Comparison of ENCODE assay signal across 8 cellular contexts in genomic region chr5:163458778-163459405, GRCh38. TPM values are rescaled to one million over a fixed set of nuclear protein-coding genes. Genes with fewer than 3 reads are reported as not detected.
A peak's percentile ranks its signal among the peaks of the same experiment; 100 is the strongest.
DNase-seq lines count a peak whose midpoint lies in the region; ATAC-seq and TF ChIP-seq lines count a peak whose summit lies in the region.

No MANE protein-coding gene starts in this region.

- no peaks in the 10 kb centered on the region for H3K9me3 Mint-ChIP-seq in WTC11

- H3K4me3 ChIP-seq in SK-N-SH (ENCODE audit: low read depth in 2 of 2, low read length in 1 of 2) (peak overlapping the region; percentile 70 to 90), iPS DF 6.9 (ENCODE audit: low read length) (peak overlapping the region; percentile 84; the same call in 1 of the 2 replicates), subcutaneous abdominal adipose tissue (ENCODE audit: low read depth in 1 of 5, low read length in 5 of 5) (peak overlapping the region; percentile 76 to 92 (median 88))

- H3F3A ChIP-seq in SK-N-SH (replicated peaks; ENCODE audit: insufficient read depth) = peaks cover 43% of the 10 kb centered on the region

- POLR2A ChIA-PET in SK-N-SH (lab: Yijun Ruan, JAX) = interaction anchor here (1.6 to 2.7 kb wide), 3 partner anchors 19 to 44 kb away, joined by 4 to 25 read pairs (median 5); partner anchors contain the start of gene CCNG1
- POLR2A ChIA-PET in WTC11 (lab: Charles Lee) = interaction anchor here (0.6 to 5.0 kb wide), 3 partner anchors 21 to 45 kb away, joined by 6 to 77 read pairs (median 61); partner anchors contain the start of genes CCNG1 and MAT2B

- ATAC-seq in SK-N-SH treated with all-trans-retinoic acid at 6 μM for 48 hours (no peak), WTC11 (no peak), HG03280 (IDR thresholded peaks at IDR 0.05; ENCODE audit: unreplicated experiment) (no peak)

- H2AFZ ChIP-seq in SK-N-SH (ENCODE audit: low read depth) = peak overlapping the region; percentile 10

- peaks cover 11 to 18% of the 10 kb centered on the region in 2 experiments for H3K36me3 ChIP-seq in SK-N-SH (replicated peaks in 1 of 2; ENCODE audit: control insufficient read depth in 1 of 2, insufficient read depth in 2 of 2, low read length in 1 of 2)
- no peaks in the 10 kb centered on the region for H3K36me3 ChIP-seq in iPS DF 6.9 (ENCODE audit: control insufficient read depth, insufficient read depth, low read length)
- H3K36me3 ChIP-seq in subcutaneous abdominal adipose tissue (ENCODE audit: control insufficient read depth in 5 of 5, insufficient read depth in 5 of 5, low read length in 5 of 5) = peaks cover 0 to 7% (median 7%) of the 10 kb centered on the region in 5 donors

- no peak for TF ChIP-seq RAD21 in SK-N-SH (IDR thresholded peaks at IDR 0.05; ENCODE audit: low read length)

- peaks cover 53% of the 10 kb centered on the region for H3K79me2 ChIP-seq in SK-N-SH (ENCODE audit: insufficient read depth)

- H3K9me2 ChIP-seq in SK-N-SH = no peaks in the 10 kb centered on the region

- H3K36me3 Mint-ChIP-seq in WTC11 = peaks cover 32% of the 10 kb centered on the region

- peak overlapping the region; percentile 97 for H3K4me3 Mint-ChIP-seq in WTC11

- H3K4me1 Mint-ChIP-seq in WTC11 = peaks cover 30% of the 10 kb centered on the region

- H3K27ac ChIP-seq in SK-N-SH (ENCODE audit: low read depth in 2 of 2, low read length in 1 of 2) (peak overlapping the region; percentile 98 to 99; a peak in 3 of 4 replicates), iPS DF 6.9 (ENCODE audit: low read length) (no peak overlapping the region), subcutaneous abdominal adipose tissue (ENCODE audit: low read depth, low read length) (peak overlapping the region; percentile 92)

- TF ChIP-seq CTCF in SK-N-SH (IDR thresholded peaks at IDR 0.05) (no peak), WTC11 (IDR thresholded peaks at IDR 0.05) (no peak)

- H3K27me3 ChIP-seq in SK-N-SH (ENCODE audit: insufficient read depth) (no peaks in the 10 kb centered on the region), iPS DF 6.9 (ENCODE audit: control insufficient read depth, insufficient read depth, low read length) (no peaks in the 10 kb centered on the region), subcutaneous abdominal adipose tissue (ENCODE audit: control insufficient read depth in 5 of 5, insufficient read depth in 4 of 5, low read length in 5 of 5) (peaks cover 0 to 3% (median 0%) of the 10 kb centered on the region in 5 donors)

- H3K9me3 ChIP-seq in SK-N-SH (no peaks in the 10 kb centered on the region), iPS DF 6.9 (ENCODE audit: control insufficient read depth, insufficient read depth, low read length) (no peaks in the 10 kb centered on the region), subcutaneous abdominal adipose tissue (ENCODE audit: control insufficient read depth in 5 of 5, low read length in 5 of 5) (no peaks in the 10 kb centered on the region)

- 39% methylated on average over 6 of the region's 6 CpGs for WGBS in SK-N-SH (ENCODE audit: low lambda C conversion rate)
- no CpG with 5 or more reads among the region's 6 CpGs for WGBS in iPS DF 6.9 (ENCODE audit: insufficient coverage, insufficient read length)

- DNase-seq in SK-N-SH (no peak), WTC11 (ENCODE audit: low spot score) (no peak), iPS DF 6.9 (ENCODE audit: low read depth, low spot score) (no peak), cerebellar cortex (ENCODE audit: low spot score) (no peak)
- no peak for DNase-seq in activated CD4-positive, alpha-beta T cell treated with anti-CD3 and anti-CD28 coated beads for 4 hours

- peak overlapping the region; percentile 79 for H3K9ac ChIP-seq in SK-N-SH
- H3K9ac ChIP-seq in subcutaneous abdominal adipose tissue (ENCODE audit: low read length in 5 of 5) = peak overlapping the region; percentile 65 to 98 (median 96)

- no peak for TF ChIP-seq EP300 in SK-N-SH (IDR thresholded peaks at IDR 0.05; ENCODE audit: borderline replicate concordance in 1 of 2, low read depth in 1 of 2, low read length in 1 of 2)

- peaks cover 12% of the 10 kb centered on the region in 2 experiments; a peak in 3 of 4 replicates for H3K4me1 ChIP-seq in SK-N-SH (ENCODE audit: control insufficient read depth in 1 of 2, insufficient read depth in 2 of 2, low read depth in 1 of 2, low read length in 1 of 2)
- no peaks in the 10 kb centered on the region for H3K4me1 ChIP-seq in iPS DF 6.9 (ENCODE audit: control insufficient read depth, insufficient read depth, low read length)
- peaks cover 4 to 33% (median 31%) of the 10 kb centered on the region in 5 donors for H3K4me1 ChIP-seq in subcutaneous abdominal adipose tissue (ENCODE audit: control insufficient read depth in 5 of 5, insufficient read depth in 5 of 5, low read length in 5 of 5)

- H4K20me1 ChIP-seq in SK-N-SH (ENCODE audit: insufficient read depth) = no peaks in the 10 kb centered on the region

- CTCF ChIA-PET in SK-N-SH (lab: Yijun Ruan, JAX) = interaction anchor here (0.5 to 2.6 kb wide), 4 partner anchors 9 to 101 kb away, joined by 3 to 7 read pairs (median 4); no protein-coding TSS in a partner anchor
- CTCF ChIA-PET in WTC11 (lab: Charles Lee) = interaction anchor here (1.8 to 2.0 kb wide), 2 partner anchors 21 to 50 kb away, joined by 5 to 11 read pairs; partner anchors contain the start of gene CCNG1

- H3K27me3 Mint-ChIP-seq in WTC11 (ENCODE audit: low read depth) = peaks cover 3% of the 10 kb centered on the region

- H3K4me2 ChIP-seq in SK-N-SH = peak overlapping the region; percentile 80

- H3K27ac Mint-ChIP-seq in WTC11 = peak overlapping the region; percentile 100

TF ChIP-seq in SK-N-SH, 30 proteins besides CTCF, POLR2A, EP300 and RAD21 (continues in another document):
- TF ChIP-seq USF2 (IDR thresholded peaks at IDR 0.05; ENCODE audit: borderline replicate concordance, low read depth, low read length) (no peak), TAF1 (IDR thresholded peaks at IDR 0.05; ENCODE audit: borderline replicate concordance, low read depth, low read length) (no peak), CHD2 (IDR thresholded peaks at IDR 0.05; ENCODE audit: low read length, partially characterized antibody) (no peak), POLR2AphosphoS5 (IDR thresholded peaks at IDR 0.05; ENCODE audit: low read depth, low read length) (no peak), NRF1 (IDR thresholded peaks at IDR 0.05; ENCODE audit: low read depth, low read length) (no peak)

TF ChIP-seq in SK-N-SH treated with all-trans-retinoic acid at 6 μM for 48 hours, 23 proteins besides CTCF, POLR2A, EP300 and RAD21 (continues in another document):
- TF ChIP-seq CSDC2 (CRISPR knock-in tag; IDR thresholded peaks at IDR 0.05) (no peak), CSRNP3 (CRISPR knock-in tag; IDR thresholded peaks at IDR 0.05) (no peak)

TF ChIP-seq in WTC11, 78 proteins besides CTCF, POLR2A, EP300 and RAD21 (continues in another document):
- TF ChIP-seq ZNF532 (CRISPR knock-in tag; IDR thresholded peaks at IDR 0.05; ENCODE audit: borderline replicate concordance) = no peak

RNA-seq across cellular contexts. Expression of gene NUDCD2, which starts 1.0 kb away (rescaled TPM):
- polyA plus RNA-seq in SK-N-SH (2012; rRNA removed) = 7.8 and 8.6 TPM in 2 replicates
- 10.5 and 13.4 TPM in 2 replicates for polyA plus RNA-seq in SK-N-SH (2012; cell fraction: cytosol; rRNA removed)
- polyA plus RNA-seq in SK-N-SH (2012; cell fraction: nucleus; rRNA removed) = 5.4 and 10.4 TPM in 2 replicates
- total RNA-seq in WTC11 (2021) = 68.5 to 73.4 TPM (median 69.4 TPM) in 3 replicates

RNA-seq across cellular contexts. Expression of gene HMMR, which starts 1.5 kb away (rescaled TPM):
- 7.7 and 7.8 TPM in 2 replicates for polyA plus RNA-seq in SK-N-SH (2012; rRNA removed)
- polyA plus RNA-seq in SK-N-SH (2012; cell fraction: cytosol; rRNA removed) = 10.7 and 13.1 TPM in 2 replicates
- 3.2 and 5.6 TPM in 2 replicates for polyA plus RNA-seq in SK-N-SH (2012; cell fraction: nucleus; rRNA removed)
- 69.1 to 78.5 TPM (median 73.3 TPM) in 3 replicates for total RNA-seq in WTC11 (2021)

RNA-seq across cellular contexts. Expression of gene CCNG1, which starts 21.5 kb away (rescaled TPM):
- 49.0 and 62.0 TPM in 2 replicates for polyA plus RNA-seq in SK-N-SH (2012; rRNA removed)
- polyA plus RNA-seq in SK-N-SH (2012; cell fraction: cytosol; rRNA removed) = 83.5 and 112 TPM in 2 replicates
- 38.1 and 75.6 TPM in 2 replicates for polyA plus RNA-seq in SK-N-SH (2012; cell fraction: nucleus; rRNA removed)
- total RNA-seq in WTC11 (2021) = 395 to 438 TPM (median 433 TPM) in 3 replicates

RNA-seq across cellular contexts. Expression of gene MAT2B, which starts 46.5 kb away (rescaled TPM):
- 30.1 and 35.6 TPM in 2 replicates for polyA plus RNA-seq in SK-N-SH (2012; rRNA removed)
- polyA plus RNA-seq in SK-N-SH (2012; cell fraction: cytosol; rRNA removed) = 44.8 and 46.6 TPM in 2 replicates
- polyA plus RNA-seq in SK-N-SH (2012; cell fraction: nucleus; rRNA removed) = 8.1 and 17.8 TPM in 2 replicates
- total RNA-seq in WTC11 (2021) = 51.8 to 55.7 TPM (median 53.1 TPM) in 3 replicates
